1 cellular context compared by ENCODE assay signal in the genomic region with DNA sequence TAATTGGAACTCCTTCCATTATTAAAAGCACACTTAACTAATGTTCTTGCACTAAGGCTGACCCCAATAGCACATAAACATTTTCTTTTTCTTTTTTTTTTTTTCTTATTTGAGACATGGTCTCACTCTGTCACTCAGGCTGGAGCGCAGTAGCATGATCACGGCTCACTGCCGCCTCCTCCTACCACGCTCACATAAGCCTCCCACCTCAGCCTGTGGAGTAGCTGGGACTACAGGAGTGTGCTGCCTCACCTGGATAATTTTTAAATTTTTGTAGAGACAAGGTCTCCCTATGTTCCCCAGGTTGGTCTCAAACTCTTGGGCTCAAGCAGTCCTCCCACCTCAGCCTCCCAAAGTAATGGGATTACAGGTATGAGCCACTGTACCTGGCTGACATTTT.
TF ChIP-seq lines count a peak whose summit lies in the region.

No MANE protein-coding gene starts in this region.

TF ChIP-seq in HepG2, 621 proteins besides CTCF, POLR2A, EP300 and RAD21 (continued from another document):
- TF ChIP-seq ZNF891 (CRISPR knock-in tag; IDR thresholded peaks at IDR 0.05) (no peak), ZFP36 (IDR thresholded peaks at IDR 0.05; ENCODE audit: borderline replicate concordance, low read depth, low read length, partially characterized antibody) (no peak)
- TF ChIP-seq, protein P1, sequence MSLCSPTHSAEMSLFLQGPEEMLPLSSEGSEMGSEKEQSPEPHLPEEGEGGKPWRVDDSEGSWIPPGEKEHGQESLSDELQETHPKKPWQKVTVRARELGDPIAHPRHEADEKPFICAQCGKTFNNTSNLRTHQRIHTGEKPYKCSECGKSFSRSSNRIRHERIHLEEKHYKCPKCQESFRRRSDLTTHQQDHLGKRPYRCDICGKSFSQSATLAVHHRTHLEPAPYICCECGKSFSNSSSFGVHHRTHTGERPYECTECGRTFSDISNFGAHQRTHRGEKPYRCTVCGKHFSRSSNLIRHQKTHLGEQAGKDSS (CRISPR knock-in tag; IDR thresholded peaks at IDR 0.05; ENCODE audit: borderline replicate concordance, low read depth), result no peak
